Comparison of ENCODE assay signal across 1 cellular context in the genomic region with DNA sequence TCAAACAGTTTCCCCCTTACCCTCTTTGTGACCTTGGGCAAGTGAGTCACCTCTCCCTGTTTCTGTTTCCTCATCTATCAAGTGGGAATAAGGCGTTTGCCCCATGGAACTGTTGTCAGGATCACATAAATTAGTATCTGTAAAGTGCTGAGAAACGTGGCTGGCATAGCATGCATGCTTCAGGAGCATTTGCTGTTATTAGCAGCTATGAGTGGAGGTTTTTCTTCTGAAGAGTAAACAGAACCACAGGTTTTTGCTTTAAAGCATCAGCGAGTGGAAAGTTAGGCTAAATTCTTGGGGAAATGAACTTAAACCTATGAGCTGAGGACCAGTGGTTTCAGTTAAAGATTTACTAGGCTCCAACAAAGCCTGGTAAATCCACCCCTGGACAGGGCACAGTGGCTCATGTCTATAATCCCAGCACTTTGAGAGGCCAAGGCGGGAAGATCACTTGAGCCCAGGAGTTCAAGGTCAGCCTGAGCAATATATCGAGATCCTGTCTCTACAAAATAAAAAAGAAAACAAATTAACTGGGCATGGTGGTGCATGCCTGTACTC.
A peak's percentile ranks its signal among the peaks of the same experiment; 100 is the strongest.
TF ChIP-seq lines count a peak whose summit lies in the region.
"Not testable (repeated sequence)": the region's sequence is repeated elsewhere in the genome, so short reads cannot be mapped to it uniquely, and the experiment has no call there.

No MANE protein-coding gene starts in this region.

TF ChIP-seq in HepG2, 621 proteins besides CTCF, POLR2A, EP300 and RAD21:
- TF ChIP-seq RARA (CRISPR knock-in tag; IDR thresholded peaks at IDR 0.05): peak; percentile 59
- peak; percentile 65 for TF ChIP-seq KDM6A (CRISPR knock-in tag; IDR thresholded peaks at IDR 0.05; ENCODE audit: low read depth)
- peak; percentile 56; the same call in 1 of the 2 replicates for TF ChIP-seq MED1 (CRISPR knock-in tag; IDR thresholded peaks at IDR 0.05)
- TF ChIP-seq, protein P1, sequence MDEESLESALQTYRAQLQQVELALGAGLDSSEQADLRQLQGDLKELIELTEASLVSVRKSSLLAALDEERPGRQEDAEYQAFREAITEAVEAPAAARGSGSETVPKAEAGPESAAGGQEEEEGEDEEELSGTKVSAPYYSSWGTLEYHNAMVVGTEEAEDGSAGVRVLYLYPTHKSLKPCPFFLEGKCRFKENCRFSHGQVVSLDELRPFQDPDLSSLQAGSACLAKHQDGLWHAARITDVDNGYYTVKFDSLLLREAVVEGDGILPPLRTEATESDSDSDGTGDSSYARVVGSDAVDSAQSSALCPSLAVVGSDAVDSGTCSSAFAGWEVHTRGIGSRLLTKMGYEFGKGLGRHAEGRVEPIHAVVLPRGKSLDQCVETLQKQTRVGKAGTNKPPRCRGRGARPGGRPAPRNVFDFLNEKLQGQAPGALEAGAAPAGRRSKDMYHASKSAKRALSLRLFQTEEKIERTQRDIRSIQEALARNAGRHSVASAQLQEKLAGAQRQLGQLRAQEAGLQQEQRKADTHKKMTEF (CRISPR knock-in tag; IDR thresholded peaks at IDR 0.05): 0 out of 2 replicates have a peak, but pooled peaks have one; percentile 25
- TF ChIP-seq ISL2 (CRISPR knock-in tag; IDR thresholded peaks at IDR 0.05): peak; percentile 28; the same call in 1 of the 2 replicates
- TF ChIP-seq GATAD2A (CRISPR knock-in tag; IDR thresholded peaks at IDR 0.05): peak; percentile 52
- TF ChIP-seq THAP11 (CRISPR knock-in tag; IDR thresholded peaks at IDR 0.05): 0 out of 2 replicates have a peak, but pooled peaks have one; percentile 17
- TF ChIP-seq FOXO1 (CRISPR knock-in tag; IDR thresholded peaks at IDR 0.05): 0 out of 2 replicates have a peak, but pooled peaks have one; percentile 14
- TF ChIP-seq SOX13, FOXA1, FOXP1 (IDR thresholded peaks at IDR 0.05): not testable (repeated sequence)
- TF ChIP-seq SOX13 (CRISPR knock-in tag; conservative IDR thresholded peaks at IDR 0.05 in 1 of 2, IDR thresholded peaks at IDR 0.05 in 1 of 2): peak in 1 of 2 experiments; percentile 13; a peak in 1 of 4 replicates
- TF ChIP-seq, protein P2, sequence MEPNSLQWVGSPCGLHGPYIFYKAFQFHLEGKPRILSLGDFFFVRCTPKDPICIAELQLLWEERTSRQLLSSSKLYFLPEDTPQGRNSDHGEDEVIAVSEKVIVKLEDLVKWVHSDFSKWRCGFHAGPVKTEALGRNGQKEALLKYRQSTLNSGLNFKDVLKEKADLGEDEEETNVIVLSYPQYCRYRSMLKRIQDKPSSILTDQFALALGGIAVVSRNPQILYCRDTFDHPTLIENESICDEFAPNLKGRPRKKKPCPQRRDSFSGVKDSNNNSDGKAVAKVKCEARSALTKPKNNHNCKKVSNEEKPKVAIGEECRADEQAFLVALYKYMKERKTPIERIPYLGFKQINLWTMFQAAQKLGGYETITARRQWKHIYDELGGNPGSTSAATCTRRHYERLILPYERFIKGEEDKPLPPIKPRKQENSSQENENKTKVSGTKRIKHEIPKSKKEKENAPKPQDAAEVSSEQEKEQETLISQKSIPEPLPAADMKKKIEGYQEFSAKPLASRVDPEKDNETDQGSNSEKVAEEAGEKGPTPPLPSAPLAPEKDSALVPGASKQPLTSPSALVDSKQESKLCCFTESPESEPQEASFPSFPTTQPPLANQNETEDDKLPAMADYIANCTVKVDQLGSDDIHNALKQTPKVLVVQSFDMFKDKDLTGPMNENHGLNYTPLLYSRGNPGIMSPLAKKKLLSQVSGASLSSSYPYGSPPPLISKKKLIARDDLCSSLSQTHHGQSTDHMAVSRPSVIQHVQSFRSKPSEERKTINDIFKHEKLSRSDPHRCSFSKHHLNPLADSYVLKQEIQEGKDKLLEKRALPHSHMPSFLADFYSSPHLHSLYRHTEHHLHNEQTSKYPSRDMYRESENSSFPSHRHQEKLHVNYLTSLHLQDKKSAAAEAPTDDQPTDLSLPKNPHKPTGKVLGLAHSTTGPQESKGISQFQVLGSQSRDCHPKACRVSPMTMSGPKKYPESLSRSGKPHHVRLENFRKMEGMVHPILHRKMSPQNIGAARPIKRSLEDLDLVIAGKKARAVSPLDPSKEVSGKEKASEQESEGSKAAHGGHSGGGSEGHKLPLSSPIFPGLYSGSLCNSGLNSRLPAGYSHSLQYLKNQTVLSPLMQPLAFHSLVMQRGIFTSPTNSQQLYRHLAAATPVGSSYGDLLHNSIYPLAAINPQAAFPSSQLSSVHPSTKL (CRISPR knock-in tag; IDR thresholded peaks at IDR 0.05): peak; percentile 30; the same call in 1 of the 2 replicates
- 0 out of 2 replicates have a peak, but pooled peaks have one; percentile 24 for TF ChIP-seq ZNF12 (CRISPR knock-in tag; IDR thresholded peaks at IDR 0.05)
- peak; percentile 52 for TF ChIP-seq NCOA2 (CRISPR knock-in tag; IDR thresholded peaks at IDR 0.05)
- peak; percentile 57; the same call in 1 of the 2 replicates for TF ChIP-seq FOXA1 (CRISPR knock-in tag; IDR thresholded peaks at IDR 0.05)
- TF ChIP-seq ZNF503 (CRISPR knock-in tag; IDR thresholded peaks at IDR 0.05): peak; percentile 33; the same call in 1 of the 2 replicates
- peak; percentile 35; the same call in 1 of the 2 replicates for TF ChIP-seq RXRB (CRISPR knock-in tag; IDR thresholded peaks at IDR 0.05; ENCODE audit: borderline replicate concordance)
- TF ChIP-seq FOSL2 (CRISPR knock-in tag; IDR thresholded peaks at IDR 0.05): peak; percentile 59; the same call in 1 of the 2 replicates
- peak; percentile 45; the same call in 1 of the 2 replicates for TF ChIP-seq DRAP1 (CRISPR knock-in tag; IDR thresholded peaks at IDR 0.05)
- TF ChIP-seq FOXP1 (CRISPR knock-in tag; IDR thresholded peaks at IDR 0.05): 0 out of 2 replicates have a peak, but pooled peaks have one; percentile 38
- TF ChIP-seq HOXA3 (CRISPR knock-in tag; IDR thresholded peaks at IDR 0.05): 0 out of 2 replicates have a peak, but pooled peaks have one; percentile 20
- TF ChIP-seq, protein P3, sequence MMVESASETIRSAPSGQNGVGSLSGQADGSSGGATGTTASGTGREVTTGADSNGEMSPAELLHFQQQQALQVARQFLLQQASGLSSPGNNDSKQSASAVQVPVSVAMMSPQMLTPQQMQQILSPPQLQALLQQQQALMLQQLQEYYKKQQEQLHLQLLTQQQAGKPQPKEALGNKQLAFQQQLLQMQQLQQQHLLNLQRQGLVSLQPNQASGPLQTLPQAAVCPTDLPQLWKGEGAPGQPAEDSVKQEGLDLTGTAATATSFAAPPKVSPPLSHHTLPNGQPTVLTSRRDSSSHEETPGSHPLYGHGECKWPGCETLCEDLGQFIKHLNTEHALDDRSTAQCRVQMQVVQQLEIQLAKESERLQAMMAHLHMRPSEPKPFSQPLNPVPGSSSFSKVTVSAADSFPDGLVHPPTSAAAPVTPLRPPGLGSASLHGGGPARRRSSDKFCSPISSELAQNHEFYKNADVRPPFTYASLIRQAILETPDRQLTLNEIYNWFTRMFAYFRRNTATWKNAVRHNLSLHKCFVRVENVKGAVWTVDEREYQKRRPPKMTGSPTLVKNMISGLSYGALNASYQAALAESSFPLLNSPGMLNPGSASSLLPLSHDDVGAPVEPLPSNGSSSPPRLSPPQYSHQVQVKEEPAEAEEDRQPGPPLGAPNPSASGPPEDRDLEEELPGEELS (CRISPR knock-in tag; IDR thresholded peaks at IDR 0.05): peak; percentile 48; the same call in 1 of the 2 replicates
- TF ChIP-seq HNF4A (CRISPR knock-in tag; IDR thresholded peaks at IDR 0.05): peak; percentile 54
- peak; percentile 36; the same call in 1 of the 2 replicates for TF ChIP-seq ELF3 (CRISPR knock-in tag; IDR thresholded peaks at IDR 0.05)
- peak; percentile 38 for TF ChIP-seq SAP130 (CRISPR knock-in tag; IDR thresholded peaks at IDR 0.05; ENCODE audit: low read depth)
- 0 out of 2 replicates have a peak, but pooled peaks have one; percentile 11 for TF ChIP-seq BCL6 (CRISPR knock-in tag; IDR thresholded peaks at IDR 0.05)
- 0 out of 4 replicates have a peak, but pooled peaks of 1 of the 2 experiments have one; percentile 17 for TF ChIP-seq KLF16 (CRISPR knock-in tag; IDR thresholded peaks at IDR 0.05)
- 0 out of 2 replicates have a peak, but pooled peaks have one; percentile 38 for TF ChIP-seq ZNF614 (CRISPR knock-in tag; IDR thresholded peaks at IDR 0.05; ENCODE audit: borderline replicate concordance)
- peak; percentile 31 for TF ChIP-seq PHF5A (CRISPR knock-in tag; IDR thresholded peaks at IDR 0.05; ENCODE audit: low read depth, unreplicated experiment)
- TF ChIP-seq ERF (CRISPR knock-in tag; IDR thresholded peaks at IDR 0.05): peak; percentile 39; the same call in 1 of the 2 replicates
- TF ChIP-seq, protein P4, sequence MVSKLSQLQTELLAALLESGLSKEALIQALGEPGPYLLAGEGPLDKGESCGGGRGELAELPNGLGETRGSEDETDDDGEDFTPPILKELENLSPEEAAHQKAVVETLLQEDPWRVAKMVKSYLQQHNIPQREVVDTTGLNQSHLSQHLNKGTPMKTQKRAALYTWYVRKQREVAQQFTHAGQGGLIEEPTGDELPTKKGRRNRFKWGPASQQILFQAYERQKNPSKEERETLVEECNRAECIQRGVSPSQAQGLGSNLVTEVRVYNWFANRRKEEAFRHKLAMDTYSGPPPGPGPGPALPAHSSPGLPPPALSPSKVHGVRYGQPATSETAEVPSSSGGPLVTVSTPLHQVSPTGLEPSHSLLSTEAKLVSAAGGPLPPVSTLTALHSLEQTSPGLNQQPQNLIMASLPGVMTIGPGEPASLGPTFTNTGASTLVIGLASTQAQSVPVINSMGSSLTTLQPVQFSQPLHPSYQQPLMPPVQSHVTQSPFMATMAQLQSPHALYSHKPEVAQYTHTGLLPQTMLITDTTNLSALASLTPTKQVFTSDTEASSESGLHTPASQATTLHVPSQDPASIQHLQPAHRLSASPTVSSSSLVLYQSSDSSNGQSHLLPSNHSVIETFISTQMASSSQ (IDR thresholded peaks at IDR 0.05; ENCODE audit: low read depth): peak; percentile 41; the same call in 1 of the 2 replicates
- TF ChIP-seq, protein P4 (CRISPR knock-in tag; IDR thresholded peaks at IDR 0.05; ENCODE audit: borderline replicate concordance): not testable (repeated sequence)
- peak; percentile 49; the same call in 1 of the 2 replicates for TF ChIP-seq PPARG (CRISPR knock-in tag; conservative IDR thresholded peaks at IDR 0.05)
- TF ChIP-seq ZNF629 (CRISPR knock-in tag; conservative IDR thresholded peaks at IDR 0.05): 0 out of 2 replicates have a peak, but pooled peaks have one; percentile 9
